1 cellular context compared by ENCODE assay signal in the genomic region with DNA sequence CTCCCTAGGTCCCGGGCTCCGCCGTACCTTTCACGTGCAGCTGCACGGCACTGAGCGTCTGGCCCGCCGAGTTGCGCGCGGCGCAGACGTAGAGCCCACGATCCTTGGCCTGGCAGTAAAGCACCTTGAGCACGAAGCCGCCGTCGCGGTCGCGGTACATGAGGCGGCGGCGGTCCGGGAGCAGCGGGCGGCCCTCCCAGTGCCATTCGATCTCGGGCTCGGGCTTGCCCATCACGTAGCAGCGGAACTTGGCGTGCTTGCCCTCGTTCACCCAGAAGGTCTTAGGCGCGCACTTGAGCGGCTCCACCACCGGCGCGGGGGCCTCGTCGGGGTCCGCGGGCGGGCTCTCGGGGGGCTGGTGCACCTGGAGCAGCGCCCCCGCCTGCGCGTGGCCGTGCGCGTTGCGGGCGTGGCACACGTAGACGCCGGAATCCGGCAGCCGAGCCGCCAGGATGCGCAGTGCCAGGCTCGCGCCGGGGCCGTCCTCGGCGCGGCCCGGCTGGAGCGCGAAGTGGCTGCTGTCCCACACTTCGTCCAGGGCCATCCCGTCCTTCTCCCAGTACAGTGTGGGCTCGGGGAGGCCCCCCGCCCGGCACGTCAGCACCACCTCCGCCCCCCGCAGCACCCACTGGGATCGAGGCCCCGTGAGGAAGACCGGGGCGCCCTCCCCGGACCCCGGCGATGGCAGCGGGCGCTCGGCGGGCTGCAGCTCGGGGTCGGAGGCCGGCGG.
TF ChIP-seq lines count a peak whose summit lies in the region.

No MANE protein-coding gene starts in this region.

TF ChIP-seq in HepG2, 621 proteins besides CTCF, POLR2A, EP300 and RAD21 (continued from another document and continues in another):
- TF ChIP-seq, protein P1, sequence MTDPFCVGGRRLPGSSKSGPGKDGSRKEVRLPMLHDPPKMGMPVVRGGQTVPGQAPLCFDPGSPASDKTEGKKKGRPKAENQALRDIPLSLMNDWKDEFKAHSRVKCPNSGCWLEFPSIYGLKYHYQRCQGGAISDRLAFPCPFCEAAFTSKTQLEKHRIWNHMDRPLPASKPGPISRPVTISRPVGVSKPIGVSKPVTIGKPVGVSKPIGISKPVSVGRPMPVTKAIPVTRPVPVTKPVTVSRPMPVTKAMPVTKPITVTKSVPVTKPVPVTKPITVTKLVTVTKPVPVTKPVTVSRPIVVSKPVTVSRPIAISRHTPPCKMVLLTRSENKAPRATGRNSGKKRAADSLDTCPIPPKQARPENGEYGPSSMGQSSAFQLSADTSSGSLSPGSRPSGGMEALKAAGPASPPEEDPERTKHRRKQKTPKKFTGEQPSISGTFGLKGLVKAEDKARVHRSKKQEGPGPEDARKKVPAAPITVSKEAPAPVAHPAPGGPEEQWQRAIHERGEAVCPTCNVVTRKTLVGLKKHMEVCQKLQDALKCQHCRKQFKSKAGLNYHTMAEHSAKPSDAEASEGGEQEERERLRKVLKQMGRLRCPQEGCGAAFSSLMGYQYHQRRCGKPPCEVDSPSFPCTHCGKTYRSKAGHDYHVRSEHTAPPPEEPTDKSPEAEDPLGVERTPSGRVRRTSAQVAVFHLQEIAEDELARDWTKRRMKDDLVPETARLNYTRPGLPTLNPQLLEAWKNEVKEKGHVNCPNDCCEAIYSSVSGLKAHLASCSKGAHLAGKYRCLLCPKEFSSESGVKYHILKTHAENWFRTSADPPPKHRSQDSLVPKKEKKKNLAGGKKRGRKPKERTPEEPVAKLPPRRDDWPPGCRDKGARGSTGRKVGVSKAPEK (CRISPR knock-in tag; IDR thresholded peaks at IDR 0.05; ENCODE audit: borderline replicate concordance) = no peak
- TF ChIP-seq MAFK (conservative IDR thresholded peaks at IDR 0.05 in 1 of 2, IDR thresholded peaks at IDR 0.05 in 1 of 2; ENCODE audit: low read length in 2 of 2) (no peak), ZBTB42 (CRISPR knock-in tag; IDR thresholded peaks at IDR 0.05) (no peak), ZNF282 (IDR thresholded peaks at IDR 0.05; ENCODE audit: partially characterized antibody) (no peak), CENPT (CRISPR knock-in tag; IDR thresholded peaks at IDR 0.05; ENCODE audit: low read depth) (peak; percentile 91; the same call in 1 of the 2 replicates), ZNF335 (CRISPR knock-in tag; IDR thresholded peaks at IDR 0.05) (no peak), ZKSCAN5 (CRISPR knock-in tag; IDR thresholded peaks at IDR 0.05) (no peak), ZNF598 (CRISPR knock-in tag; IDR thresholded peaks at IDR 0.05; ENCODE audit: borderline replicate concordance) (no peak), ZNF256 (CRISPR knock-in tag; conservative IDR thresholded peaks at IDR 0.05) (no peak), PAF1 (CRISPR knock-in tag; IDR thresholded peaks at IDR 0.05) (no peak), ZNF367 (CRISPR knock-in tag; IDR thresholded peaks at IDR 0.05; ENCODE audit: borderline replicate concordance) (no peak), ZZZ3 (CRISPR knock-in tag; IDR thresholded peaks at IDR 0.05; ENCODE audit: borderline replicate concordance) (no peak), MED8 (CRISPR knock-in tag; IDR thresholded peaks at IDR 0.05; ENCODE audit: insufficient replicate concordance) (no peak), TEAD3 (CRISPR knock-in tag; optimal IDR thresholded peaks at IDR 0.05; ENCODE audit: borderline replicate concordance) (no peak), TGIF2 (CRISPR knock-in tag; IDR thresholded peaks at IDR 0.05) (peak; percentile 17; the same call in 1 of the 2 replicates), SMAD1 (CRISPR knock-in tag; IDR thresholded peaks at IDR 0.05; ENCODE audit: borderline replicate concordance, low read depth) (no peak; the same call in 1 of the 2 replicates), ZNF253 (CRISPR knock-in tag; IDR thresholded peaks at IDR 0.05; ENCODE audit: borderline replicate concordance) (no peak; the same call in 1 of the 2 replicates), ZBTB46 (CRISPR knock-in tag; IDR thresholded peaks at IDR 0.05; ENCODE audit: borderline replicate concordance) (no peak), MIER2 (CRISPR knock-in tag; IDR thresholded peaks at IDR 0.05) (no peak), POGK (CRISPR knock-in tag; conservative IDR thresholded peaks at IDR 0.05) (no peak), BRCA1 (CRISPR knock-in tag; IDR thresholded peaks at IDR 0.05) (no peak), SNAPC5 (CRISPR knock-in tag; IDR thresholded peaks at IDR 0.05; ENCODE audit: borderline replicate concordance) (peak; percentile 73; the same call in 1 of the 2 replicates)
- TF ChIP-seq, protein P2, sequence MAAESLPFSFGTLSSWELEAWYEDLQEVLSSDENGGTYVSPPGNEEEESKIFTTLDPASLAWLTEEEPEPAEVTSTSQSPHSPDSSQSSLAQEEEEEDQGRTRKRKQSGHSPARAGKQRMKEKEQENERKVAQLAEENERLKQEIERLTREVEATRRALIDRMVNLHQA (CRISPR knock-in tag; IDR thresholded peaks at IDR 0.05) = no peak
- TF ChIP-seq, protein P3, sequence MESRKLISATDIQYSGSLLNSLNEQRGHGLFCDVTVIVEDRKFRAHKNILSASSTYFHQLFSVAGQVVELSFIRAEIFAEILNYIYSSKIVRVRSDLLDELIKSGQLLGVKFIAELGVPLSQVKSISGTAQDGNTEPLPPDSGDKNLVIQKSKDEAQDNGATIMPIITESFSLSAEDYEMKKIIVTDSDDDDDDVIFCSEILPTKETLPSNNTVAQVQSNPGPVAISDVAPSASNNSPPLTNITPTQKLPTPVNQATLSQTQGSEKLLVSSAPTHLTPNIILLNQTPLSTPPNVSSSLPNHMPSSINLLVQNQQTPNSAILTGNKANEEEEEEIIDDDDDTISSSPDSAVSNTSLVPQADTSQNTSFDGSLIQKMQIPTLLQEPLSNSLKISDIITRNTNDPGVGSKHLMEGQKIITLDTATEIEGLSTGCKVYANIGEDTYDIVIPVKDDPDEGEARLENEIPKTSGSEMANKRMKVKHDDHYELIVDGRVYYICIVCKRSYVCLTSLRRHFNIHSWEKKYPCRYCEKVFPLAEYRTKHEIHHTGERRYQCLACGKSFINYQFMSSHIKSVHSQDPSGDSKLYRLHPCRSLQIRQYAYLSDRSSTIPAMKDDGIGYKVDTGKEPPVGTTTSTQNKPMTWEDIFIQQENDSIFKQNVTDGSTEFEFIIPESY (CRISPR knock-in tag; IDR thresholded peaks at IDR 0.05) = peak; percentile 94
- TF ChIP-seq, protein P4, sequence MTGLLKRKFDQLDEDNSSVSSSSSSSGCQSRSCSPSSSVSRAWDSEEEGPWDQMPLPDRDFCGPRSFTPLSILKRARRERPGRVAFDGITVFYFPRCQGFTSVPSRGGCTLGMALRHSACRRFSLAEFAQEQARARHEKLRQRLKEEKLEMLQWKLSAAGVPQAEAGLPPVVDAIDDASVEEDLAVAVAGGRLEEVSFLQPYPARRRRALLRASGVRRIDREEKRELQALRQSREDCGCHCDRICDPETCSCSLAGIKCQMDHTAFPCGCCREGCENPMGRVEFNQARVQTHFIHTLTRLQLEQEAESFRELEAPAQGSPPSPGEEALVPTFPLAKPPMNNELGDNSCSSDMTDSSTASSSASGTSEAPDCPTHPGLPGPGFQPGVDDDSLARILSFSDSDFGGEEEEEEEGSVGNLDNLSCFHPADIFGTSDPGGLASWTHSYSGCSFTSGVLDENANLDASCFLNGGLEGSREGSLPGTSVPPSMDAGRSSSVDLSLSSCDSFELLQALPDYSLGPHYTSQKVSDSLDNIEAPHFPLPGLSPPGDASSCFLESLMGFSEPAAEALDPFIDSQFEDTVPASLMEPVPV (CRISPR knock-in tag; IDR thresholded peaks at IDR 0.05) = peak; percentile 51; the same call in 1 of the 2 replicates
- TF ChIP-seq, protein P5, sequence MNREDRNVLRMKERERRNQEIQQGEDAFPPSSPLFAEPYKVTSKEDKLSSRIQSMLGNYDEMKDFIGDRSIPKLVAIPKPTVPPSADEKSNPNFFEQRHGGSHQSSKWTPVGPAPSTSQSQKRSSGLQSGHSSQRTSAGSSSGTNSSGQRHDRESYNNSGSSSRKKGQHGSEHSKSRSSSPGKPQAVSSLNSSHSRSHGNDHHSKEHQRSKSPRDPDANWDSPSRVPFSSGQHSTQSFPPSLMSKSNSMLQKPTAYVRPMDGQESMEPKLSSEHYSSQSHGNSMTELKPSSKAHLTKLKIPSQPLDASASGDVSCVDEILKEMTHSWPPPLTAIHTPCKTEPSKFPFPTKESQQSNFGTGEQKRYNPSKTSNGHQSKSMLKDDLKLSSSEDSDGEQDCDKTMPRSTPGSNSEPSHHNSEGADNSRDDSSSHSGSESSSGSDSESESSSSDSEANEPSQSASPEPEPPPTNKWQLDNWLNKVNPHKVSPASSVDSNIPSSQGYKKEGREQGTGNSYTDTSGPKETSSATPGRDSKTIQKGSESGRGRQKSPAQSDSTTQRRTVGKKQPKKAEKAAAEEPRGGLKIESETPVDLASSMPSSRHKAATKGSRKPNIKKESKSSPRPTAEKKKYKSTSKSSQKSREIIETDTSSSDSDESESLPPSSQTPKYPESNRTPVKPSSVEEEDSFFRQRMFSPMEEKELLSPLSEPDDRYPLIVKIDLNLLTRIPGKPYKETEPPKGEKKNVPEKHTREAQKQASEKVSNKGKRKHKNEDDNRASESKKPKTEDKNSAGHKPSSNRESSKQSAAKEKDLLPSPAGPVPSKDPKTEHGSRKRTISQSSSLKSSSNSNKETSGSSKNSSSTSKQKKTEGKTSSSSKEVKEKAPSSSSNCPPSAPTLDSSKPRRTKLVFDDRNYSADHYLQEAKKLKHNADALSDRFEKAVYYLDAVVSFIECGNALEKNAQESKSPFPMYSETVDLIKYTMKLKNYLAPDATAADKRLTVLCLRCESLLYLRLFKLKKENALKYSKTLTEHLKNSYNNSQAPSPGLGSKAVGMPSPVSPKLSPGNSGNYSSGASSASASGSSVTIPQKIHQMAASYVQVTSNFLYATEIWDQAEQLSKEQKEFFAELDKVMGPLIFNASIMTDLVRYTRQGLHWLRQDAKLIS (CRISPR knock-in tag; IDR thresholded peaks at IDR 0.05) = 0 out of 2 replicates have a peak, but pooled peaks have one; percentile 34
- TF ChIP-seq, protein P6, sequence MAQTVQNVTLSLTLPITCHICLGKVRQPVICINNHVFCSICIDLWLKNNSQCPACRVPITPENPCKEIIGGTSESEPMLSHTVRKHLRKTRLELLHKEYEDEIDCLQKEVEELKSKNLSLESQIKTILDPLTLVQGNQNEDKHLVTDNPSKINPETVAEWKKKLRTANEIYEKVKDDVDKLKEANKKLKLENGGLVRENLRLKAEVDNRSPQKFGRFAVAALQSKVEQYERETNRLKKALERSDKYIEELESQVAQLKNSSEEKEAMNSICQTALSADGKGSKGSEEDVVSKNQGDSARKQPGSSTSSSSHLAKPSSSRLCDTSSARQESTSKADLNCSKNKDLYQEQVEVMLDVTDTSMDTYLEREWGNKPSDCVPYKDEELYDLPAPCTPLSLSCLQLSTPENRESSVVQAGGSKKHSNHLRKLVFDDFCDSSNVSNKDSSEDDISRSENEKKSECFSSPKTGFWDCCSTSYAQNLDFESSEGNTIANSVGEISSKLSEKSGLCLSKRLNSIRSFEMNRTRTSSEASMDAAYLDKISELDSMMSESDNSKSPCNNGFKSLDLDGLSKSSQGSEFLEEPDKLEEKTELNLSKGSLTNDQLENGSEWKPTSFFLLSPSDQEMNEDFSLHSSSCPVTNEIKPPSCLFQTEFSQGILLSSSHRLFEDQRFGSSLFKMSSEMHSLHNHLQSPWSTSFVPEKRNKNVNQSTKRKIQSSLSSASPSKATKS (CRISPR knock-in tag; IDR thresholded peaks at IDR 0.05) = no peak
- TF ChIP-seq, protein P7, sequence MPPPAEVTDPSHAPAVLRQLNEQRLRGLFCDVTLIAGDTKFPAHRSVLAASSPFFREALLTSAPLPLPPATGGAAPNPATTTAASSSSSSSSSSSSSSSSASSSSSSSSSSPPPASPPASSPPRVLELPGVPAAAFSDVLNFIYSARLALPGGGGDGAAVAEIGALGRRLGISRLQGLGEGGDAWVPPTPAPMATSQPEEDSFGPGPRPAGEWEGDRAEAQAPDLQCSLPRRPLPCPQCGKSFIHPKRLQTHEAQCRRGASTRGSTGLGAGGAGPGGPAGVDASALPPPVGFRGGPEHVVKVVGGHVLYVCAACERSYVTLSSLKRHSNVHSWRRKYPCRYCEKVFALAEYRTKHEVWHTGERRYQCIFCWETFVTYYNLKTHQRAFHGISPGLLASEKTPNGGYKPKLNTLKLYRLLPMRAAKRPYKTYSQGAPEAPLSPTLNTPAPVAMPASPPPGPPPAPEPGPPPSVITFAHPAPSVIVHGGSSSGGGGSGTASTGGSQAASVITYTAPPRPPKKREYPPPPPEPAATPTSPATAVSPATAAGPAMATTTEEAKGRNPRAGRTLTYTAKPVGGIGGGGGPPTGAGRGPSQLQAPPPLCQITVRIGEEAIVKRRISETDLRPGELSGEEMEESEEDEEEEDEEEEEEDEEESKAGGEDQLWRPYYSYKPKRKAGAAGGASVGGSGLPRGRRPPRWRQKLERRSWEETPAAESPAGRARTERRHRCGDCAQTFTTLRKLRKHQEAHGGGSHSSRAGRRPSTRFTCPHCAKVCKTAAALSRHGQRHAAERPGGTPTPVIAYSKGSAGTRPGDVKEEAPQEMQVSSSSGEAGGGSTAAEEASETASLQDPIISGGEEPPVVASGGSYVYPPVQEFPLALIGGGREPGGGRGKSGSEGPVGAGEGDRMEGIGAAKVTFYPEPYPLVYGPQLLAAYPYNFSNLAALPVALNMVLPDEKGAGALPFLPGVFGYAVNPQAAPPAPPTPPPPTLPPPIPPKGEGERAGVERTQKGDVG (CRISPR knock-in tag; IDR thresholded peaks at IDR 0.05; ENCODE audit: borderline replicate concordance) = peak; percentile 86
- TF ChIP-seq, protein P8, sequence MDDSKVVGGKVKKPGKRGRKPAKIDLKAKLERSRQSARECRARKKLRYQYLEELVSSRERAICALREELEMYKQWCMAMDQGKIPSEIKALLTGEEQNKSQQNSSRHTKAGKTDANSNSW (CRISPR knock-in tag; IDR thresholded peaks at IDR 0.05; ENCODE audit: borderline replicate concordance) = 0 out of 2 replicates have a peak, but pooled peaks have one; percentile 65
